Comparison of ENCODE assay signal across 8 cellular contexts in genomic region chr2:111705206-111705605, GRCh38.
DNase-seq lines count a peak whose midpoint lies in the region; ATAC-seq lines count a peak whose summit lies in the region.

No MANE protein-coding gene starts in this region.

- H3K4me3 ChIP-seq in NT2/D1 (ENCODE audit: insufficient read length, low read depth) (no peak overlapping the region), iPS-15b (ENCODE audit: low read depth, low read length) (peak overlapping the region; percentile 22)

- peaks cover 35% of the 10 kb centered on the region for H3K4me1 ChIP-seq in NT2/D1 (ENCODE audit: insufficient read depth, insufficient read length)
- H3K4me1 ChIP-seq in iPS-15b (ENCODE audit: control insufficient read depth, insufficient read depth, low read length) = peaks cover 18% of the 10 kb centered on the region

- H3K36me3 ChIP-seq in NT2/D1 (ENCODE audit: insufficient read depth, insufficient read length, low read length) (no peaks in the 10 kb centered on the region), iPS-15b (ENCODE audit: control insufficient read depth, insufficient read depth, low read length) (no peaks in the 10 kb centered on the region)

- H3K9ac ChIP-seq in NT2/D1 (ENCODE audit: insufficient read length, low read depth) = peak overlapping the region; percentile 63
- H3K9ac ChIP-seq in iPS-15b (ENCODE audit: low read depth, low read length) = peak overlapping the region; percentile 60

- DNase-seq in NT2/D1 (ENCODE audit: low read depth, low spot score) (no peak), GOT3 (lab: John Stamatoyannopoulos, UW) (no peak), mesenteric fat pad (ENCODE audit: low spot score) (no peak), GM19238 (ENCODE audit: insufficient read length, low spot score) (no peak), amniotic stem cell (lab: John Stamatoyannopoulos, UW) (no peak)

- H3K27me3 ChIP-seq in NT2/D1 (ENCODE audit: insufficient read depth, insufficient read length) (peaks cover 28% of the 10 kb centered on the region), iPS-15b (ENCODE audit: control insufficient read depth, insufficient read depth, low read length) (no peaks in the 10 kb centered on the region)

- ATAC-seq in GM18498 (IDR thresholded peaks at IDR 0.05; ENCODE audit: unreplicated experiment) (peak; percentile 29), GM21737 (IDR thresholded peaks at IDR 0.05; ENCODE audit: unreplicated experiment) (peak; percentile 21)

- H3K9me3 ChIP-seq in NT2/D1 (ENCODE audit: insufficient read depth, low read length) (0 out of 2 replicates have a peak, but pooled peaks cover 5% of the 10 kb centered on the region), iPS-15b (ENCODE audit: control insufficient read depth, insufficient read depth, low read length) (no peaks in the 10 kb centered on the region)
